ENCODE assay signal across 16 cellular contexts in genomic region chr17:4502466-4503154, GRCh38. TPM values are rescaled to one million over a fixed set of nuclear protein-coding genes. Genes with fewer than 3 reads are reported as not detected.
"Had no signal": no experiment of that assay in that cellular context is flagged by ENCODE, and none has a peak within 500 bp of the region (broad histone marks: within the 10 kb centered on the region; RNA-seq: fewer than 3 reads in every experiment).

No MANE protein-coding gene starts in this region.

- H3K4me3 Mint-ChIP-seq: activated CD4-positive, alpha-beta T cell treated with anti-CD3 and anti-CD28 coated beads, Interleukin-2, amount 10 ng/mL, durations not matched to agents 24 days and 14 days; activated naive CD4-positive, alpha-beta T cell treated with anti-CD3 and anti-CD28 coated beads, Interleukin-2, amount 10 ng/mL, durations not matched to agents 7 days and 5 days; effector memory CD8-positive, alpha-beta T cell; naive thymus-derived CD8-positive, alpha-beta T cell; stimulated activated naive B cell treated with anti-CD40 and anti-IgM and Interleukin-4, amounts not matched to agents 10 μg/mL and 1 μg/mL and 100 μg/mL, for 72 hours; T-helper 1 cell treated with Interleukin-12 subunit alpha and Interleukin-12 subunit beta and Interleukin-4 antibody, amounts not matched to agents 30 μg/mL and 1 μg/mL, for 36 hours had no signal

- H3K36me3 ChIP-seq: adrenal gland, heart left ventricle, prostate gland, right lobe of liver, transverse colon had no signal

- H3K9me3 Mint-ChIP-seq: activated CD4-positive, alpha-beta T cell treated with anti-CD3 and anti-CD28 coated beads, Interleukin-2, amount 10 ng/mL, durations not matched to agents 24 days and 14 days; activated naive CD4-positive, alpha-beta T cell treated with anti-CD3 and anti-CD28 coated beads, Interleukin-2, amount 10 ng/mL, durations not matched to agents 7 days and 5 days; effector memory CD8-positive, alpha-beta T cell; naive thymus-derived CD8-positive, alpha-beta T cell; stimulated activated naive B cell treated with anti-CD40 and anti-IgM and Interleukin-4, amounts not matched to agents 10 μg/mL and 1 μg/mL and 100 μg/mL, for 72 hours; T-helper 1 cell treated with Interleukin-12 subunit alpha and Interleukin-12 subunit beta and Interleukin-4 antibody, amounts not matched to agents 30 μg/mL and 1 μg/mL, for 36 hours had no signal

- H3K36me3 Mint-ChIP-seq: activated naive CD4-positive, alpha-beta T cell treated with anti-CD3 and anti-CD28 coated beads, Interleukin-2, amount 10 ng/mL, durations not matched to agents 7 days and 5 days; naive thymus-derived CD8-positive, alpha-beta T cell; stimulated activated naive B cell treated with anti-CD40 and anti-IgM and Interleukin-4, amounts not matched to agents 10 μg/mL and 1 μg/mL and 100 μg/mL, for 72 hours had no signal

- DNase-seq: activated CD4-positive, alpha-beta T cell treated with anti-CD3 and anti-CD28 coated beads, Interleukin-2, amount 10 ng/mL, durations not matched to agents 24 days and 14 days; activated naive CD4-positive, alpha-beta T cell treated with anti-CD3 and anti-CD28 coated beads, Interleukin-2, amount 10 ng/mL, durations not matched to agents 7 days and 5 days; adrenal gland; effector memory CD8-positive, alpha-beta T cell; heart left ventricle; mucosa of descending colon; naive thymus-derived CD8-positive, alpha-beta T cell; right lobe of liver; stimulated activated naive B cell treated with anti-CD40 and anti-IgM and Interleukin-4, amounts not matched to agents 10 μg/mL and 1 μg/mL and 100 μg/mL, for 72 hours; transverse colon had no signal

- H3K4me3 ChIP-seq: adrenal gland, heart left ventricle, mucosa of descending colon, prostate gland, right lobe of liver, transverse colon had no signal

- ATAC-seq: effector memory CD8-positive, alpha-beta T cell; esophagus mucosa; heart left ventricle; left lobe of liver; mucosa of descending colon; naive thymus-derived CD8-positive, alpha-beta T cell; right lobe of liver; stimulated activated naive B cell treated with anti-CD40 and anti-IgM and Interleukin-4, amounts not matched to agents 10 μg/mL and 1 μg/mL and 100 μg/mL, for 72 hours had no signal

- H3K9me3 ChIP-seq: adrenal gland, heart left ventricle, mucosa of descending colon, prostate gland, right lobe of liver, transverse colon had no signal

- H3K27ac Mint-ChIP-seq: activated CD4-positive, alpha-beta T cell treated with anti-CD3 and anti-CD28 coated beads, Interleukin-2, amount 10 ng/mL, durations not matched to agents 24 days and 14 days; activated naive CD4-positive, alpha-beta T cell treated with anti-CD3 and anti-CD28 coated beads, Interleukin-2, amount 10 ng/mL, durations not matched to agents 7 days and 5 days; effector memory CD8-positive, alpha-beta T cell; stimulated activated naive B cell treated with anti-CD40 and anti-IgM and Interleukin-4, amounts not matched to agents 10 μg/mL and 1 μg/mL and 100 μg/mL, for 72 hours; T-helper 1 cell treated with Interleukin-12 subunit alpha and Interleukin-12 subunit beta and Interleukin-4 antibody, amounts not matched to agents 30 μg/mL and 1 μg/mL, for 36 hours had no signal

- H3K27me3 ChIP-seq: right lobe of liver had no signal

- H3K27ac ChIP-seq: adrenal gland, prostate gland, right lobe of liver, transverse colon had no signal

RNA-seq across cellular contexts. Expression of gene GGT6, which starts 57.8 kb away (rescaled TPM):
- total RNA-seq: activated CD4-positive, alpha-beta T cell treated with anti-CD3 and anti-CD28 coated beads, Interleukin-2, amount 10 ng/mL, durations not matched to agents 24 days and 14 days; fibroblast of villous mesenchyme; heart left ventricle; naive thymus-derived CD8-positive, alpha-beta T cell; subcutaneous adipose tissue had no signal
- polyA plus RNA-seq: heart left ventricle; naive thymus-derived CD8-positive, alpha-beta T cell had no signal
